In genomic region chr2:120660771-120661459, GRCh38 we compare ENCODE assay signal across 21 cellular contexts.
DNase-seq lines count a peak whose midpoint lies in the region; ATAC-seq and TF ChIP-seq lines count a peak whose summit lies in the region.
"Had no signal": no experiment of that assay in that cellular context is flagged by ENCODE, and none has a peak within 500 bp of the region (broad histone marks: within the 10 kb centered on the region; RNA-seq: fewer than 3 reads in every experiment).

No MANE protein-coding gene starts in this region.

- no peak overlapping the region for H3K27ac Mint-ChIP-seq in endothelial cell (ENCODE audit: unreplicated experiment)
- H3K27ac Mint-ChIP-seq: activated naive CD4-positive, alpha-beta T cell treated with anti-CD3 and anti-CD28 coated beads, Interleukin-2, amount 50 U/mL, for 24 hours; activated T-cell treated with anti-CD3 and anti-CD28 coated beads, Interleukin-2, amount 50 U/mL, for 72 hours; CD4-positive, alpha-beta memory T cell; stimulated activated effector memory CD8-positive, alpha-beta T cell treated with anti-CD3 and anti-CD28 coated beads, Interleukin-12 subunit alpha, Interleukin-12 subunit beta, amount 100 ng/mL, for 72 hours had no signal

- peak overlapping the region in 4 of 59 donors; percentile 55 to 84 (median 78) for H3K27ac ChIP-seq in dorsolateral prefrontal cortex
- H3K27ac ChIP-seq: ascending aorta, left lung, sigmoid colon, thyroid gland had no signal

- peaks cover 0 to 7% (median 0%) of the 10 kb centered on the region in 45 donors for H3K27me3 ChIP-seq in dorsolateral prefrontal cortex
- H3K27me3 ChIP-seq: ascending aorta, sigmoid colon, thyroid gland had no signal

- no peak overlapping the region for H3K4me3 Mint-ChIP-seq in endothelial cell (ENCODE audit: unreplicated experiment)
- H3K4me3 Mint-ChIP-seq: activated naive CD4-positive, alpha-beta T cell treated with anti-CD3 and anti-CD28 coated beads, Interleukin-2, amount 50 U/mL, for 24 hours; activated T-cell treated with anti-CD3 and anti-CD28 coated beads, Interleukin-2, amount 50 U/mL, for 72 hours; CD4-positive, alpha-beta memory T cell; stimulated activated effector memory CD8-positive, alpha-beta T cell treated with anti-CD3 and anti-CD28 coated beads, Interleukin-12 subunit alpha, Interleukin-12 subunit beta, amount 100 ng/mL, for 72 hours had no signal

- peaks cover 15% of the 10 kb centered on the region for H3K9me3 Mint-ChIP-seq in endothelial cell (ENCODE audit: unreplicated experiment)

- peaks cover 13% of the 10 kb centered on the region for H3K27me3 Mint-ChIP-seq in endothelial cell (ENCODE audit: unreplicated experiment)

- peaks cover 5% of the 10 kb centered on the region for H3K36me3 Mint-ChIP-seq in endothelial cell (ENCODE audit: low read depth, unreplicated experiment)
- H3K36me3 Mint-ChIP-seq: activated naive CD4-positive, alpha-beta T cell treated with anti-CD3 and anti-CD28 coated beads, Interleukin-2, amount 50 U/mL, for 24 hours; CD4-positive, alpha-beta memory T cell; stimulated activated effector memory CD8-positive, alpha-beta T cell treated with anti-CD3 and anti-CD28 coated beads, Interleukin-12 subunit alpha, Interleukin-12 subunit beta, amount 100 ng/mL, for 72 hours had no signal

- peak; percentile 55 for DNase-seq in NCI-H69 (lab: John Stamatoyannopoulos, UW)
- peak in 1 of 10 donors; percentile 44 for DNase-seq in dorsolateral prefrontal cortex
- peak; percentile 29 for DNase-seq in myocyte (ENCODE audit: low read depth)
- peak; percentile 11 for DNase-seq in superior temporal gyrus (ENCODE audit: extremely low spot score)
- DNase-seq in activated effector memory CD4-positive, alpha-beta T cell treated with Interleukin-2 at 50 U/mL for 16 hours: no peak
- DNase-seq in endothelial cell (ENCODE audit: low spot score): no peak
- DNase-seq: activated CD4-positive, alpha-beta T cell treated with anti-CD3 and anti-CD28 coated beads for 1 hour; activated T-cell treated with anti-CD3 and anti-CD28 coated beads, Interleukin-2, amount 50 U/mL, for 72 hours; CD4-positive, alpha-beta memory T cell; DMS53; effector memory CD4-positive, alpha-beta T cell; Kasumi-1; left lung; NCI-H1048; NCI-H446 had no signal

- peaks cover 2% of the 10 kb centered on the region for H3K4me1 Mint-ChIP-seq in endothelial cell (ENCODE audit: unreplicated experiment)
- H3K4me1 Mint-ChIP-seq: activated naive CD4-positive, alpha-beta T cell treated with anti-CD3 and anti-CD28 coated beads, Interleukin-2, amount 50 U/mL, for 24 hours; CD4-positive, alpha-beta memory T cell; stimulated activated effector memory CD8-positive, alpha-beta T cell treated with anti-CD3 and anti-CD28 coated beads, Interleukin-12 subunit alpha, Interleukin-12 subunit beta, amount 100 ng/mL, for 72 hours had no signal

- intact Hi-C loops in dorsolateral prefrontal cortex (cut with DNase I): no loop called here

- no peak for ATAC-seq in GM19395 (IDR thresholded peaks at IDR 0.05; ENCODE audit: unreplicated experiment)
- ATAC-seq: activated T-cell treated with anti-CD3 and anti-CD28 coated beads, Interleukin-2, amount 50 U/mL, for 72 hours; left lung; stimulated activated effector memory CD8-positive, alpha-beta T cell treated with anti-CD3 and anti-CD28 coated beads, Interleukin-12 subunit alpha, Interleukin-12 subunit beta, amount 100 ng/mL, for 72 hours had no signal

- H3K4me3 ChIP-seq in dorsolateral prefrontal cortex: peak overlapping the region in 48 of 59 donors; percentile 1 to 62 (median 34)
- H3K4me3 ChIP-seq: ascending aorta, left lung, sigmoid colon, thyroid gland had no signal

- TF ChIP-seq CTCF in dorsolateral prefrontal cortex (IDR thresholded peaks at IDR 0.05 in 54 of 56, conservative IDR thresholded peaks at IDR 0.05 in 2 of 56; ENCODE audit: low read depth in 1 of 56, partially characterized antibody in 56 of 56) (no peak), endothelial cell (IDR thresholded peaks at IDR 0.05; ENCODE audit: unreplicated experiment) (no peak)

Comparison
In these comparisons a context has a peak if more than half of its experiments do, and no peak if none do; other contexts are left out.
1. DNase-seq: peak in NCI-H69 (single experiment), myocyte (single experiment) and superior temporal gyrus (single experiment); none in activated effector memory CD4-positive, alpha-beta T cell treated with Interleukin-2 at 50 U/mL for 16 hours (single experiment) and endothelial cell (single experiment).